Comparison of ENCODE assay signal across 8 cellular contexts in the genomic region with DNA sequence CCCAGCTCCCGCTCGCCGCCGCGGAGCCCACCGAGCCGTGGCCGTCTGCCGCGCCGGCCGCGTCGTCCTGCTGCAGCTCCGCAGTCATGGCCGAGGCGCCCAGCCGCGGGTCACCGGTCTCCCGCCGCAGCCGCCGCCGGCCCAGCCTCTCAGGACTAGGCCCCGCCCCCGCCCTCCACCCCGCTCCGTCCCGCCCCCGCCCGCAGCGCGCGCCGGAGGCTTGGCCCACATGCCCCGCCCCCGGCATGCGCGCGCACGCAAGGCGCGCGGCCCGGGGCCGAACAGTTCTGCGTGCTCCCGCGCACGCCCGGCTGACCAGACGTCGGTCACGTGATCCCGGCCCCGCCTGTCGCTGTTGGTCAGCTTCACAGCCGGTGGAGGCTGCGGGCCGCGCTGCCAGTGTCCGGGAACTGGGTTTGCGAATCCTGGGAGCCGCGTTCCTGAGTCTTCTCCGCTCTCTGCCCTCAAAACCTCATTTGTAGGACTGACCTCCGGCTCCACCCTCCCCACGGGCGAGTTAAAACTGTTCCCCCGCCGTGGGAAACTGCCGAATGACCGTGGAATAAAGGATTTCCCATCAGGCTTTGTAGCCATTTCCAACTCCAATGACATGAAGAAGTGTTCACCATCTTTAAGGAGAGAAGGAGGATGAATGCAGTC. TPM values are rescaled to one million over a fixed set of nuclear protein-coding genes. Genes with fewer than 3 reads are reported as not detected.
A peak's percentile ranks its signal among the peaks of the same experiment; 100 is the strongest.
DNase-seq lines count a peak whose midpoint lies in the region; ATAC-seq and TF ChIP-seq lines count a peak whose summit lies in the region.

A gene with protein sequence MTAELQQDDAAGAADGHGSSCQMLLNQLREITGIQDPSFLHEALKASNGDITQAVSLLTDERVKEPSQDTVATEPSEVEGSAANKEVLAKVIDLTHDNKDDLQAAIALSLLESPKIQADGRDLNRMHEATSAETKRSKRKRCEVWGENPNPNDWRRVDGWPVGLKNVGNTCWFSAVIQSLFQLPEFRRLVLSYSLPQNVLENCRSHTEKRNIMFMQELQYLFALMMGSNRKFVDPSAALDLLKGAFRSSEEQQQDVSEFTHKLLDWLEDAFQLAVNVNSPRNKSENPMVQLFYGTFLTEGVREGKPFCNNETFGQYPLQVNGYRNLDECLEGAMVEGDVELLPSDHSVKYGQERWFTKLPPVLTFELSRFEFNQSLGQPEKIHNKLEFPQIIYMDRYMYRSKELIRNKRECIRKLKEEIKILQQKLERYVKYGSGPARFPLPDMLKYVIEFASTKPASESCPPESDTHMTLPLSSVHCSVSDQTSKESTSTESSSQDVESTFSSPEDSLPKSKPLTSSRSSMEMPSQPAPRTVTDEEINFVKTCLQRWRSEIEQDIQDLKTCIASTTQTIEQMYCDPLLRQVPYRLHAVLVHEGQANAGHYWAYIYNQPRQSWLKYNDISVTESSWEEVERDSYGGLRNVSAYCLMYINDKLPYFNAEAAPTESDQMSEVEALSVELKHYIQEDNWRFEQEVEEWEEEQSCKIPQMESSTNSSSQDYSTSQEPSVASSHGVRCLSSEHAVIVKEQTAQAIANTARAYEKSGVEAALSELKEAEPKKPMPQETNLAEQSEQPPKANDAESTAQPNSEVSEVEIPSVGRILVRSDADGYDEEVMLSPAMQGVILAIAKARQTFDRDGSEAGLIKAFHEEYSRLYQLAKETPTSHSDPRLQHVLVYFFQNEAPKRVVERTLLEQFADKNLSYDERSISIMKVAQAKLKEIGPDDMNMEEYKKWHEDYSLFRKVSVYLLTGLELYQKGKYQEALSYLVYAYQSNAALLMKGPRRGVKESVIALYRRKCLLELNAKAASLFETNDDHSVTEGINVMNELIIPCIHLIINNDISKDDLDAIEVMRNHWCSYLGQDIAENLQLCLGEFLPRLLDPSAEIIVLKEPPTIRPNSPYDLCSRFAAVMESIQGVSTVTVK (minus strand): TSS at position 159 of the 660 bp plus-strand sequence. CDS start 71 bp downstream, at position 88.

- H3K27ac ChIP-seq in suprapubic skin, result peak within 1 kb of the TSS; percentile 81

- no peaks in the 10 kb centered on the region for H3K36me3 ChIP-seq in suprapubic skin

- peaks cover 9% of the 10 kb centered on the region for H3K27me3 Mint-ChIP-seq in HFFc6 (ENCODE audit: insufficient read depth)
- no peaks in the 10 kb centered on the region for H3K27me3 Mint-ChIP-seq in activated naive CD4-positive, alpha-beta T cell treated with anti-CD3 and anti-CD28 coated beads, Interleukin-2, amount 50 U/mL, for 24 hours

- no peaks in the 10 kb centered on the region for H3K9me3 ChIP-seq in suprapubic skin

- peak; percentile 93 for DNase-seq in HFFc6
- DNase-seq in NAMALWA (ENCODE audit: low spot score), result peak; percentile 88
- DNase-seq in globus pallidus (ENCODE audit: low spot score), result peak; percentile 96
- peak; percentile 95 for DNase-seq in occipital lobe (lab: John Stamatoyannopoulos, UW)
- peak; percentile 97 to 98 for DNase-seq in suprapubic skin (ENCODE audit: low spot score in 2 of 2)

- H3K27me3 ChIP-seq in suprapubic skin, result no peaks in the 10 kb centered on the region

- no peaks in the 10 kb centered on the region for H3K9me3 Mint-ChIP-seq in HFFc6
- no peaks in the 10 kb centered on the region for H3K9me3 Mint-ChIP-seq in activated naive CD4-positive, alpha-beta T cell treated with anti-CD3 and anti-CD28 coated beads, Interleukin-2, amount 50 U/mL, for 24 hours

- H3K4me3 ChIP-seq in GM08714 (ENCODE audit: low read length) (peak within 1 kb of the TSS; percentile 96), suprapubic skin (peak within 1 kb of the TSS; percentile 88)

- peaks cover 27% of the 10 kb centered on the region for H3K4me1 Mint-ChIP-seq in HFFc6 (ENCODE audit: low read depth)
- peaks cover 55% of the 10 kb centered on the region for H3K4me1 Mint-ChIP-seq in activated naive CD4-positive, alpha-beta T cell treated with anti-CD3 and anti-CD28 coated beads, Interleukin-2, amount 50 U/mL, for 24 hours

- H3K4me1 ChIP-seq in suprapubic skin, result peaks cover 21% of the 10 kb centered on the region

- TF ChIP-seq CTCF in HFFc6 (IDR thresholded peaks at IDR 0.05) (no peak), suprapubic skin (IDR thresholded peaks at IDR 0.05) (no peak)

- WGBS in suprapubic skin, result 0% methylated on average over 9 of the region's 74 CpGs

- peak within 1 kb of the TSS; percentile 94 for H3K4me3 Mint-ChIP-seq in HFFc6
- H3K4me3 Mint-ChIP-seq in activated naive CD4-positive, alpha-beta T cell treated with anti-CD3 and anti-CD28 coated beads, Interleukin-2, amount 50 U/mL, for 24 hours, result peak within 1 kb of the TSS; percentile 96

- peaks cover 5% of the 10 kb centered on the region; the same call in 1 of the 2 replicates for H3K36me3 Mint-ChIP-seq in HFFc6 (ENCODE audit: low read depth)
- H3K36me3 Mint-ChIP-seq in activated naive CD4-positive, alpha-beta T cell treated with anti-CD3 and anti-CD28 coated beads, Interleukin-2, amount 50 U/mL, for 24 hours, result no peaks in the 10 kb centered on the region

- TF ChIP-seq EP300 in suprapubic skin (IDR thresholded peaks at IDR 0.05), result no peak

- peak within 1 kb of the TSS; percentile 99 for H3K27ac Mint-ChIP-seq in HFFc6
- H3K27ac Mint-ChIP-seq in activated naive CD4-positive, alpha-beta T cell treated with anti-CD3 and anti-CD28 coated beads, Interleukin-2, amount 50 U/mL, for 24 hours, result peak within 1 kb of the TSS; percentile 96

- TF ChIP-seq POLR2A in suprapubic skin (IDR thresholded peaks at IDR 0.05), result peak in 1 of 2 donors; percentile 18

- ATAC-seq in SK-N-SH treated with all-trans-retinoic acid at 6 μM for 48 hours, result peak; percentile 95

TF ChIP-seq in SK-N-SH treated with all-trans-retinoic acid at 6 μM for 48 hours, 23 proteins besides CTCF, POLR2A, EP300 and RAD21 (continues in another document):
- peak; percentile 73 for TF ChIP-seq SNAI2 (CRISPR knock-in tag; IDR thresholded peaks at IDR 0.05)
- TF ChIP-seq PPARA (CRISPR knock-in tag; IDR thresholded peaks at IDR 0.05; ENCODE audit: borderline replicate concordance), result peak; percentile 30; the same call in 1 of the 2 replicates
- no peak for TF ChIP-seq ZNF8 (CRISPR knock-in tag; IDR thresholded peaks at IDR 0.05)
- TF ChIP-seq ZFP3 (CRISPR knock-in tag; IDR thresholded peaks at IDR 0.05), result peak; percentile 85
- TF ChIP-seq GLIS3 (CRISPR knock-in tag; IDR thresholded peaks at IDR 0.05), result peak; percentile 55; the same call in 1 of the 2 replicates
- TF ChIP-seq, protein P1, sequence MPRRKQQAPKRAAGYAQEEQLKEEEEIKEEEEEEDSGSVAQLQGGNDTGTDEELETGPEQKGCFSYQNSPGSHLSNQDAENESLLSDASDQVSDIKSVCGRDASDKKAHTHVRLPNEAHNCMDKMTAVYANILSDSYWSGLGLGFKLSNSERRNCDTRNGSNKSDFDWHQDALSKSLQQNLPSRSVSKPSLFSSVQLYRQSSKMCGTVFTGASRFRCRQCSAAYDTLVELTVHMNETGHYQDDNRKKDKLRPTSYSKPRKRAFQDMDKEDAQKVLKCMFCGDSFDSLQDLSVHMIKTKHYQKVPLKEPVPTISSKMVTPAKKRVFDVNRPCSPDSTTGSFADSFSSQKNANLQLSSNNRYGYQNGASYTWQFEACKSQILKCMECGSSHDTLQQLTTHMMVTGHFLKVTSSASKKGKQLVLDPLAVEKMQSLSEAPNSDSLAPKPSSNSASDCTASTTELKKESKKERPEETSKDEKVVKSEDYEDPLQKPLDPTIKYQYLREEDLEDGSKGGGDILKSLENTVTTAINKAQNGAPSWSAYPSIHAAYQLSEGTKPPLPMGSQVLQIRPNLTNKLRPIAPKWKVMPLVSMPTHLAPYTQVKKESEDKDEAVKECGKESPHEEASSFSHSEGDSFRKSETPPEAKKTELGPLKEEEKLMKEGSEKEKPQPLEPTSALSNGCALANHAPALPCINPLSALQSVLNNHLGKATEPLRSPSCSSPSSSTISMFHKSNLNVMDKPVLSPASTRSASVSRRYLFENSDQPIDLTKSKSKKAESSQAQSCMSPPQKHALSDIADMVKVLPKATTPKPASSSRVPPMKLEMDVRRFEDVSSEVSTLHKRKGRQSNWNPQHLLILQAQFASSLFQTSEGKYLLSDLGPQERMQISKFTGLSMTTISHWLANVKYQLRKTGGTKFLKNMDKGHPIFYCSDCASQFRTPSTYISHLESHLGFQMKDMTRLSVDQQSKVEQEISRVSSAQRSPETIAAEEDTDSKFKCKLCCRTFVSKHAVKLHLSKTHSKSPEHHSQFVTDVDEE (CRISPR knock-in tag; IDR thresholded peaks at IDR 0.05), result peak; percentile 90
- no peak for TF ChIP-seq ZFP30 (CRISPR knock-in tag; IDR thresholded peaks at IDR 0.05)
- TF ChIP-seq, protein P2, sequence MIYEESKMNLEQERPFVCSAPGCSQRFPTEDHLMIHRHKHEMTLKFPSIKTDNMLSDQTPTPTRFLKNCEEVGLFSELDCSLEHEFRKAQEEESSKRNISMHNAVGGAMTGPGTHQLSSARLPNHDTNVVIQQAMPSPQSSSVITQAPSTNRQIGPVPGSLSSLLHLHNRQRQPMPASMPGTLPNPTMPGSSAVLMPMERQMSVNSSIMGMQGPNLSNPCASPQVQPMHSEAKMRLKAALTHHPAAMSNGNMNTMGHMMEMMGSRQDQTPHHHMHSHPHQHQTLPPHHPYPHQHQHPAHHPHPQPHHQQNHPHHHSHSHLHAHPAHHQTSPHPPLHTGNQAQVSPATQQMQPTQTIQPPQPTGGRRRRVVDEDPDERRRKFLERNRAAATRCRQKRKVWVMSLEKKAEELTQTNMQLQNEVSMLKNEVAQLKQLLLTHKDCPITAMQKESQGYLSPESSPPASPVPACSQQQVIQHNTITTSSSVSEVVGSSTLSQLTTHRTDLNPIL (CRISPR knock-in tag; IDR thresholded peaks at IDR 0.05; ENCODE audit: low read depth), result 0 out of 2 replicates have a peak, but pooled peaks have one; percentile 66
- TF ChIP-seq TCF4 (CRISPR knock-in tag; IDR thresholded peaks at IDR 0.05; ENCODE audit: borderline replicate concordance), result no peak
- TF ChIP-seq, protein P3, sequence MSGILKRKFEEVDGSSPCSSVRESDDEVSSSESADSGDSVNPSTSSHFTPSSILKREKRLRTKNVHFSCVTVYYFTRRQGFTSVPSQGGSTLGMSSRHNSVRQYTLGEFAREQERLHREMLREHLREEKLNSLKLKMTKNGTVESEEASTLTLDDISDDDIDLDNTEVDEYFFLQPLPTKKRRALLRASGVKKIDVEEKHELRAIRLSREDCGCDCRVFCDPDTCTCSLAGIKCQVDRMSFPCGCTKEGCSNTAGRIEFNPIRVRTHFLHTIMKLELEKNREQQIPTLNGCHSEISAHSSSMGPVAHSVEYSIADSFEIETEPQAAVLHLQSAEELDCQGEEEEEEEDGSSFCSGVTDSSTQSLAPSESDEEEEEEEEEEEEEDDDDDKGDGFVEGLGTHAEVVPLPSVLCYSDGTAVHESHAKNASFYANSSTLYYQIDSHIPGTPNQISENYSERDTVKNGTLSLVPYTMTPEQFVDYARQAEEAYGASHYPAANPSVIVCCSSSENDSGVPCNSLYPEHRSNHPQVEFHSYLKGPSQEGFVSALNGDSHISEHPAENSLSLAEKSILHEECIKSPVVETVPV (CRISPR knock-in tag; IDR thresholded peaks at IDR 0.05), result 0 out of 2 replicates have a peak, but pooled peaks have one; percentile 39

RNA-seq across cellular contexts. Expression of the gene that starts here (rescaled TPM):
- 10 to 100 TPM; 15.4 to 21.5 (median 17.8) TPM for total RNA-seq in HFFc6 (2021; fragmentation: NEBNext Ultra II Directional; extraction: Animal tissue kit (Norgen Biotek cat#: 25700))
- total RNA-seq in occipital lobe, result 34.3 TPM
- 10 to 100 TPM; 13.4 to 19.6 (median 14.1) TPM for total RNA-seq in suprapubic skin

Comparison
In these comparisons a context has a peak if more than half of its experiments do, and no peak if none do; other contexts are left out.
1. Peak in every context shown above with its lines: DNase-seq, ATAC-seq, H3K4me3 ChIP-seq and H3K27ac ChIP-seq.